Comparison of ENCODE assay signal across 10 cellular contexts in genomic region chr10:14325325-14325955, GRCh38. TPM values are rescaled to one million over a fixed set of nuclear protein-coding genes. Genes with fewer than 3 reads are reported as not detected.
DNase-seq lines count a peak whose midpoint lies in the region; ATAC-seq, FAIRE-seq and TF ChIP-seq lines count a peak whose summit lies in the region.
"Had no signal": no experiment of that assay in that cellular context is flagged by ENCODE, and none has a peak within 500 bp of the region (broad histone marks: within the 10 kb centered on the region; RNA-seq: fewer than 3 reads in every experiment).

No MANE protein-coding gene starts in this region.

- peak; percentile 29 for FAIRE-seq in astrocyte (lab: Jason Lieb, UNC)
- FAIRE-seq: A204.1 had no signal

- peak; percentile 26 for TF ChIP-seq CTCF in astrocyte (IDR thresholded peaks at IDR 0.05; ENCODE audit: insufficient read depth, low read depth, low read length)
- peak; percentile 4 for TF ChIP-seq CTCF in lung (IDR thresholded peaks at IDR 0.05; ENCODE audit: control extremely low read depth, extremely low read depth)
- peak; percentile 11 to 14 for TF ChIP-seq CTCF in tibial artery (IDR thresholded peaks at IDR 0.05)

- peak; percentile 65 for DNase-seq in DMS 273 (lab: John Stamatoyannopoulos, UW; ENCODE audit: unreplicated experiment)
- DNase-seq in DMS 273 treated with DMSO at 0.1 percent for 48 hours (lab: John Stamatoyannopoulos, UW) = no peak
- DNase-seq in SK-N-DZ (ENCODE audit: low spot score) = peak; percentile 18
- DNase-seq in astrocyte (ENCODE audit: low read depth) = peak; percentile 3
- peak; percentile 41 for DNase-seq in lung (ENCODE audit: low spot score)
- DNase-seq in tibial artery = peak in 1 of 2 donors; percentile 41
- no peak for DNase-seq in cerebellar nuclear complex (lab: John Stamatoyannopoulos, UW)

- H3K9ac ChIP-seq in astrocyte (ENCODE audit: low read length) = no peak overlapping the region

- H2AFZ ChIP-seq in astrocyte (ENCODE audit: low read depth, low read length) = no peak overlapping the region

- peaks cover 3% of the 10 kb centered on the region for H3K9me3 Mint-ChIP-seq in astrocyte (ENCODE audit: unreplicated experiment)

- no peaks in the 10 kb centered on the region for H3K36me3 Mint-ChIP-seq in astrocyte (ENCODE audit: low read depth, unreplicated experiment)
- H3K36me3 Mint-ChIP-seq: activated naive CD8-positive, alpha-beta T cell had no signal

- H3K27ac ChIP-seq in astrocyte (ENCODE audit: low read depth, low read length) (no peak overlapping the region), lung (ENCODE audit: low read depth in 1 of 2, low read length in 1 of 2) (no peak overlapping the region), tibial artery (no peak overlapping the region)

- no peak overlapping the region for H3K4me3 Mint-ChIP-seq in astrocyte (ENCODE audit: unreplicated experiment)
- H3K4me3 Mint-ChIP-seq: activated naive CD8-positive, alpha-beta T cell had no signal

- H3K4me1 ChIP-seq in astrocyte (ENCODE audit: insufficient read depth, low read length) (no peaks in the 10 kb centered on the region), lung (ENCODE audit: control insufficient read depth in 2 of 2, insufficient read depth in 2 of 2, low read length in 2 of 2) (peaks cover 0 to 4% of the 10 kb centered on the region in 2 donors), tibial artery (no peaks in the 10 kb centered on the region)

- H3K36me3 ChIP-seq in astrocyte (ENCODE audit: insufficient read depth, low read length) (no peaks in the 10 kb centered on the region), lung (ENCODE audit: control insufficient read depth in 2 of 2, insufficient read depth in 2 of 2, low read length in 2 of 2) (no peaks in the 10 kb centered on the region), tibial artery (no peaks in the 10 kb centered on the region)

- no peak overlapping the region for H3K4me2 ChIP-seq in astrocyte (ENCODE audit: low read length)

- ATAC-seq in lung (ENCODE audit: insufficient read depth, low FRiP score) = no peak
- no peak for ATAC-seq in GM18867 (IDR thresholded peaks at IDR 0.05; ENCODE audit: unreplicated experiment)

- intact Hi-C loops in tibial artery (cut with DNase I; ENCODE audit: low total_unique reads) = no loop called here

- peaks cover 8% of the 10 kb centered on the region for H3K27me3 Mint-ChIP-seq in astrocyte (ENCODE audit: low read depth, unreplicated experiment)

- H3K4me1 Mint-ChIP-seq in astrocyte (ENCODE audit: low read depth, unreplicated experiment) = peaks cover 6% of the 10 kb centered on the region

- no peaks in the 10 kb centered on the region for H4K20me1 ChIP-seq in astrocyte (ENCODE audit: insufficient read depth, low read length)

- no peaks in the 10 kb centered on the region for H3K79me2 ChIP-seq in astrocyte (ENCODE audit: insufficient read depth, low read length)

- H3K9me3 ChIP-seq in astrocyte (ENCODE audit: insufficient read depth, low read depth, low read length) (no peaks in the 10 kb centered on the region), lung (ENCODE audit: control insufficient read depth in 2 of 2, insufficient read depth in 1 of 2, low read length in 1 of 2) (peaks cover 0 to 3% of the 10 kb centered on the region in 2 donors), tibial artery (no peaks in the 10 kb centered on the region)

- 27 to 55% methylated on average over 4 of the region's 4 CpGs for WGBS in lung, 2 donors

- H3K27me3 ChIP-seq in astrocyte (ENCODE audit: insufficient read depth, low read length) = peaks cover 12% of the 10 kb centered on the region
- peaks cover 2% of the 10 kb centered on the region for H3K27me3 ChIP-seq in lung (ENCODE audit: control insufficient read depth, insufficient read depth)
- peaks cover 0 to 33% of the 10 kb centered on the region in 2 donors for H3K27me3 ChIP-seq in tibial artery

- H3K27ac Mint-ChIP-seq in astrocyte (ENCODE audit: unreplicated experiment) = no peak overlapping the region
- H3K27ac Mint-ChIP-seq: activated naive CD8-positive, alpha-beta T cell had no signal

- H3K4me3 ChIP-seq in astrocyte (ENCODE audit: insufficient read depth, low read depth, low read length) (no peak overlapping the region), lung (no peak overlapping the region), tibial artery (no peak overlapping the region)

RNA-seq across cellular contexts. Expression of gene FRMD4A, which starts 5.3 kb away (rescaled TPM):
- polyA plus RNA-seq in SK-N-DZ (2014; cell fraction: cytosol; rRNA removed) = 10.1 and 17.7 TPM in 2 replicates
- polyA plus RNA-seq in SK-N-DZ (2014; cell fraction: nucleus; rRNA removed) = 7.7 and 8.5 TPM in 2 replicates
- 59.0 and 82.5 TPM in 2 replicates for total RNA-seq in astrocyte
- 10 to 100 TPM; 39.7 to 64.5 TPM for total RNA-seq in lung
- polyA plus RNA-seq in lung = 10 to 100 TPM; 12.0 to 18.8 TPM

Comparison
In these comparisons a context has a peak if more than half of its experiments do, and no peak if none do; other contexts are left out.
1. DNase-seq: peak in DMS 273 (single experiment), SK-N-DZ (single experiment), astrocyte (single experiment) and lung (single experiment); none in DMS 273 treated with DMSO at 0.1 percent for 48 hours (single experiment) and cerebellar nuclear complex (0 of 2).
2. Peak in every context shown above with its lines, with median percentiles within 50 percentile points of each other: CTCF ChIP-seq.